ENCODE assay signal across 8 cellular contexts in the genomic region with DNA sequence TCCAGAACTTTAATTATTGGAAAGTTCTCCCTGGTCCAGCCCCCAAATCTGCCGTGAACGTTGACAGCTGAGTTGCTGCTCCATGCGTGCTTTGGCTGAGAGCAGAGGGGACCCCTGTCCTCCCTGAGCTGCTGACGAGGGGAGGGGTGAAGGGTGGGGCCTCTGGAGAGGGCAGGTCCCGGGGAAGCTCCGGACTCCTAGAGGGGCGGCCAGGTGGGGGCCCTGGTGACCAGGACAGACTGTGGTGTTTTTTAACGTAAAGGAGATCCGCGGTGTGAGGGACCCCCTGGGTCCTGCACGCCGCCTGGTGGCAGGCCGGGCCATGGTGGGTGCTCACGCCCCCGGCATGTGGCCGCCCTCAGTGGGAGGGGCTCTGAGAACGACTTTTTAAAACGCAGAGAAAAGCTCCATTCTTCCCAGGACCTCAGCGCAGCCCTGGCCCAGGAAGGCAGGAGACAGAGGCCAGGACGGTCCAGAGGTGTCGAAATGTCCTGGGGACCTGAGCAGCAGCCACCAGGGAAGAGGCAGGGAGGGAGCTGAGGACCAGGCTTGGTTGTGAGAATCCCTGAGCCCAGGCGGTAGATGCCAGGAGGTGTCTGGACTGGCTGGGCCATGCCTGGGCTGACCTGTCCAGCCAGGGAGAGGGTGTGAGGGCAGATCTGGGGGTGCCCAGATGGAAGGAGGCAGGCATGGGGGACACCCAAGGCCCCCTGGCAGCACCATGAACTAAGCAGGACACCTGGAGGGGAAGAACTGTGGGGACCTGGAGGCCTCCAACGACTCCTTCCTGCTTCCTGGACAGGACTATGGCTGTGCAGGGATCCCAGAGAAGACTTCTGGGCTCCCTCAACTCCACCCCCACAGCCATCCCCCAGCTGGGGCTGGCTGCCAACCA. TPM values are rescaled to one million over a fixed set of nuclear protein-coding genes. Genes with fewer than 3 reads are reported as not detected.
DNase-seq lines count a peak whose midpoint lies in the region; ATAC-seq lines count a peak whose summit lies in the region.

TSS of gene MC1R (plus strand) at position 410 of the 895 bp plus-strand sequence. CDS start at position 807, 397 bp downstream.

- H3K9me3 Mint-ChIP-seq in activated CD4-positive, alpha-beta T cell treated with anti-CD3 and anti-CD28 coated beads, Interleukin-2, amount 10 ng/mL, durations not matched to agents 24 days and 14 days = no peaks in the 10 kb centered on the region
- H3K9me3 Mint-ChIP-seq in activated naive CD8-positive, alpha-beta T cell treated with anti-CD3 and anti-CD28 coated beads for 36 hours = no peaks in the 10 kb centered on the region
- no peaks in the 10 kb centered on the region for H3K9me3 Mint-ChIP-seq in stimulated activated effector memory CD8-positive, alpha-beta T cell treated with anti-CD3 and anti-CD28 coated beads, Interleukin-12 subunit alpha, Interleukin-12 subunit beta, amount 100 ng/mL, for 72 hours

- H3K4me1 Mint-ChIP-seq in activated CD4-positive, alpha-beta T cell treated with anti-CD3 and anti-CD28 coated beads, Interleukin-2, amount 10 ng/mL, durations not matched to agents 24 days and 14 days = peaks cover 31% of the 10 kb centered on the region
- H3K4me1 Mint-ChIP-seq in activated naive CD8-positive, alpha-beta T cell treated with anti-CD3 and anti-CD28 coated beads for 36 hours = peaks cover 38% of the 10 kb centered on the region
- peaks cover 51% of the 10 kb centered on the region for H3K4me1 Mint-ChIP-seq in stimulated activated effector memory CD8-positive, alpha-beta T cell treated with anti-CD3 and anti-CD28 coated beads, Interleukin-12 subunit alpha, Interleukin-12 subunit beta, amount 100 ng/mL, for 72 hours

- intact Hi-C loops in activated CD4-positive, alpha-beta T cell treated with anti-CD3 and anti-CD28 coated beads, Interleukin-2, amount 10 ng/mL, durations not matched to agents 24 days and 14 days (cut with micrococcal nuclease) = no loop called here
- intact Hi-C loops in left ventricle myocardium superior (cut with micrococcal nuclease) = no loop called here

- H3K27ac Mint-ChIP-seq in activated CD4-positive, alpha-beta T cell treated with anti-CD3 and anti-CD28 coated beads, Interleukin-2, amount 10 ng/mL, durations not matched to agents 24 days and 14 days = peak within 1 kb of the TSS; percentile 81
- peak within 1 kb of the TSS; percentile 45 for H3K27ac Mint-ChIP-seq in activated naive CD8-positive, alpha-beta T cell treated with anti-CD3 and anti-CD28 coated beads for 36 hours
- peak within 1 kb of the TSS; percentile 63 for H3K27ac Mint-ChIP-seq in stimulated activated effector memory CD8-positive, alpha-beta T cell treated with anti-CD3 and anti-CD28 coated beads, Interleukin-12 subunit alpha, Interleukin-12 subunit beta, amount 100 ng/mL, for 72 hours

- ATAC-seq in left ventricle myocardium superior = peak; percentile 6
- ATAC-seq in stimulated activated effector memory CD8-positive, alpha-beta T cell treated with anti-CD3 and anti-CD28 coated beads, Interleukin-12 subunit alpha, Interleukin-12 subunit beta, amount 100 ng/mL, for 72 hours = peak; percentile 34
- no peak for ATAC-seq in HG03378 (IDR thresholded peaks at IDR 0.05; ENCODE audit: unreplicated experiment)

- H3K4me3 Mint-ChIP-seq in activated CD4-positive, alpha-beta T cell treated with anti-CD3 and anti-CD28 coated beads, Interleukin-2, amount 10 ng/mL, durations not matched to agents 24 days and 14 days = peak within 1 kb of the TSS; percentile 81
- H3K4me3 Mint-ChIP-seq in activated naive CD8-positive, alpha-beta T cell treated with anti-CD3 and anti-CD28 coated beads for 36 hours = peak within 1 kb of the TSS; percentile 42
- peak within 1 kb of the TSS; percentile 69 for H3K4me3 Mint-ChIP-seq in stimulated activated effector memory CD8-positive, alpha-beta T cell treated with anti-CD3 and anti-CD28 coated beads, Interleukin-12 subunit alpha, Interleukin-12 subunit beta, amount 100 ng/mL, for 72 hours

- DNase-seq in activated CD4-positive, alpha-beta T cell treated with anti-CD3 and anti-CD28 coated beads, Interleukin-2, amount 10 ng/mL, durations not matched to agents 24 days and 14 days = peak; percentile 78
- DNase-seq in activated CD4-positive, alpha-beta T cell treated with anti-CD3 and anti-CD28 coated beads for 4 hours = no peak
- DNase-seq in NAMALWA (ENCODE audit: low spot score) (peak; percentile 87), left ventricle myocardium superior (no peak), mucosa of gallbladder (ENCODE audit: low spot score) (no peak)
- DNase-seq in activated naive CD8-positive, alpha-beta T cell treated with anti-CD3 and anti-CD28 coated beads for 36 hours = peak; percentile 56
- peak in 1 of 2 donors; percentile 69 for DNase-seq in stimulated activated effector memory CD8-positive, alpha-beta T cell treated with anti-CD3 and anti-CD28 coated beads, Interleukin-12 subunit alpha, Interleukin-12 subunit beta, amount 100 ng/mL, for 72 hours (ENCODE audit: low spot score in 2 of 2)

- H3K27me3 Mint-ChIP-seq in activated CD4-positive, alpha-beta T cell treated with anti-CD3 and anti-CD28 coated beads, Interleukin-2, amount 10 ng/mL, durations not matched to agents 24 days and 14 days = peaks cover 15% of the 10 kb centered on the region
- peaks cover 42% of the 10 kb centered on the region for H3K27me3 Mint-ChIP-seq in activated naive CD8-positive, alpha-beta T cell treated with anti-CD3 and anti-CD28 coated beads for 36 hours

- peaks cover 6% of the 10 kb centered on the region for H3K36me3 Mint-ChIP-seq in activated CD4-positive, alpha-beta T cell treated with anti-CD3 and anti-CD28 coated beads, Interleukin-2, amount 10 ng/mL, durations not matched to agents 24 days and 14 days (ENCODE audit: low read depth)
- peaks cover 9% of the 10 kb centered on the region for H3K36me3 Mint-ChIP-seq in activated naive CD8-positive, alpha-beta T cell treated with anti-CD3 and anti-CD28 coated beads for 36 hours
- H3K36me3 Mint-ChIP-seq in stimulated activated effector memory CD8-positive, alpha-beta T cell treated with anti-CD3 and anti-CD28 coated beads, Interleukin-12 subunit alpha, Interleukin-12 subunit beta, amount 100 ng/mL, for 72 hours = peaks cover 15% of the 10 kb centered on the region

RNA-seq across cellular contexts. Expression of gene MC1R, which starts in this region (rescaled TPM):
- total RNA-seq in activated CD4-positive, alpha-beta T cell treated with anti-CD3 and anti-CD28 coated beads, Interleukin-2, amount 10 ng/mL, durations not matched to agents 24 days and 14 days = 4.6 and 5.9 TPM in 2 replicates
- 1 to 10 TPM; 1.4 TPM for total RNA-seq in activated naive CD8-positive, alpha-beta T cell treated with anti-CD3 and anti-CD28 coated beads for 36 hours
- total RNA-seq in left ventricle myocardium superior = 1.1 TPM
- total RNA-seq in mucosa of gallbladder = 8.1 TPM

Comparison
In these comparisons a context has a peak if more than half of its experiments do, and no peak if none do; other contexts are left out.
1. DNase-seq: peak in activated CD4-positive, alpha-beta T cell treated with anti-CD3 and anti-CD28 coated beads, Interleukin-2, amount 10 ng/mL, durations not matched to agents 24 days and 14 days (single experiment), NAMALWA (single experiment) and activated naive CD8-positive, alpha-beta T cell treated with anti-CD3 and anti-CD28 coated beads for 36 hours (single experiment); none in activated CD4-positive, alpha-beta T cell treated with anti-CD3 and anti-CD28 coated beads for 4 hours (0 of 2), left ventricle myocardium superior (single experiment) and mucosa of gallbladder (single experiment).
2. Peak in every context shown above with its lines, with median percentiles within 50 percentile points of each other: H3K27ac Mint-ChIP-seq and H3K4me3 Mint-ChIP-seq.